ENCODE assay signal across 13 cellular contexts in the genomic region with DNA sequence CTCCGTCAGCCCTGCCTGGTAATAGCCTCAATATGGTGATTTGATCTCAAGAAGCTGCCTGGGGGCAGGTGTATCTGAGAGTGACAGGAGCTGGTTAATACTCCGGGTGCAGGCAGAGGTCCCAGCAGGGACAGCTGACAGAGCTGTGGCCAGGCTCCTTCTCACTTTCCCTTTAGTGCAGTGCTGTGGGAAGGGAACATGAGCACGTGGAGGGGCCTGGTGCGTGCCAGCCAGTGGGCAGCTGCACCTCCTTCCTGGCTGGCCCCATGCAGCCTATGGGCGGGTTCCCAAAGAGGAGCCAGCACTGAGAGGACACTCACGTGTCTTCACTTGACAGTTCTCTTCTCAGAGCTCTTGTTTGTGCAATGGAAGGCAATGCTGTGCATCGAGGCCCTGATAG. TPM values are rescaled to one million over a fixed set of nuclear protein-coding genes. Genes with fewer than 3 reads are reported as not detected.
A peak's percentile ranks its signal among the peaks of the same experiment; 100 is the strongest.
DNase-seq lines count a peak whose midpoint lies in the region; ATAC-seq and TF ChIP-seq lines count a peak whose summit lies in the region.
"Had no signal": no experiment of that assay in that cellular context is flagged by ENCODE, and none has a peak within 500 bp of the region (broad histone marks: within the 10 kb centered on the region; RNA-seq: fewer than 3 reads in every experiment).

No MANE protein-coding gene starts in this region.

- H3K4me3 Mint-ChIP-seq in nephron progenitor cell (no peak overlapping the region), GM23338 (no peak overlapping the region)
- no peak overlapping the region for H3K4me3 Mint-ChIP-seq in activated T-cell treated with anti-CD3 and anti-CD28 coated beads, Interleukin-2, amount 50 U/mL, for 24 hours

- H3K79me2 ChIP-seq in SK-N-SH (ENCODE audit: insufficient read depth) (no peaks in the 10 kb centered on the region; the same call in 1 of the 2 replicates), GM23338 (replicated peaks; ENCODE audit: insufficient read depth) (peaks cover 19% of the 10 kb centered on the region)

- H4K20me1 ChIP-seq in SK-N-SH (ENCODE audit: insufficient read depth) (no peaks in the 10 kb centered on the region), GM23338 (replicated peaks; ENCODE audit: insufficient read depth) (no peaks in the 10 kb centered on the region; the same call in 1 of the 2 replicates)

- H3K27me3 ChIP-seq in SK-N-SH (ENCODE audit: insufficient read depth) (no peaks in the 10 kb centered on the region), GM23338 (ENCODE audit: insufficient read depth) (no peaks in the 10 kb centered on the region)

- no peak for TF ChIP-seq CTCF in SK-N-SH (IDR thresholded peaks at IDR 0.05)
- no peak for TF ChIP-seq CTCF in nephron progenitor cell (IDR thresholded peaks at IDR 0.05)
- TF ChIP-seq CTCF in GM23338 (conservative IDR thresholded peaks at IDR 0.05; ENCODE audit: low read depth in 2 of 2) = no peak
- no peak for TF ChIP-seq CTCF in coronary artery (IDR thresholded peaks at IDR 0.05)

- intact Hi-C loops in head of caudate nucleus (cut with DNase I) = no loop called here

- no peak overlapping the region for H2AFZ ChIP-seq in SK-N-SH (ENCODE audit: low read depth)
- H2AFZ ChIP-seq in GM23338 = no peak overlapping the region

- no peaks in the 10 kb centered on the region for H3K9me2 ChIP-seq in SK-N-SH
- no peaks in the 10 kb centered on the region for H3K9me2 ChIP-seq in GM23338 (ENCODE audit: insufficient read depth)

- H3F3A ChIP-seq in SK-N-SH (replicated peaks; ENCODE audit: insufficient read depth) (no peaks in the 10 kb centered on the region), GM23338 (replicated peaks; ENCODE audit: low read depth) (no peaks in the 10 kb centered on the region)

- no peak for TF ChIP-seq RAD21 in SK-N-SH (IDR thresholded peaks at IDR 0.05; ENCODE audit: low read length)

- peaks cover 69% of the 10 kb centered on the region for H3K4me1 Mint-ChIP-seq in nephron progenitor cell
- peaks cover 18% of the 10 kb centered on the region for H3K4me1 Mint-ChIP-seq in GM23338
- peaks cover 29% of the 10 kb centered on the region for H3K4me1 Mint-ChIP-seq in activated T-cell treated with anti-CD3 and anti-CD28 coated beads, Interleukin-2, amount 50 U/mL, for 24 hours (ENCODE audit: low read depth)

- H3K27me3 Mint-ChIP-seq in nephron progenitor cell (ENCODE audit: low read depth, poor library complexity) (peaks cover 3% of the 10 kb centered on the region), GM23338 (ENCODE audit: insufficient read depth, low read depth, poor library complexity) (peaks cover 3% of the 10 kb centered on the region)
- H3K27me3 Mint-ChIP-seq in activated T-cell treated with anti-CD3 and anti-CD28 coated beads, Interleukin-2, amount 50 U/mL, for 24 hours = no peaks in the 10 kb centered on the region
- H3K27me3 Mint-ChIP-seq: naive B cell had no signal

- no peaks in the 10 kb centered on the region for H3K36me3 ChIP-seq in SK-N-SH (replicated peaks in 1 of 2; ENCODE audit: control insufficient read depth in 1 of 2, insufficient read depth in 2 of 2, low read length in 1 of 2)
- H3K36me3 ChIP-seq in GM23338 (ENCODE audit: insufficient read depth) = no peaks in the 10 kb centered on the region

- no peak overlapping the region for H3K9ac ChIP-seq in SK-N-SH

- POLR2A ChIA-PET in SK-N-SH (lab: Yijun Ruan, JAX) = interaction anchor here (1.1 kb wide), 1 partner anchor 19 kb away, joined by 5 read pairs; no protein-coding TSS in a partner anchor

- no peak; the same call in 2 of the 3 replicates for ATAC-seq in SK-N-SH treated with all-trans-retinoic acid at 6 μM for 48 hours
- ATAC-seq in GM23338 = no peak

- H3K4me3 ChIP-seq in SK-N-SH (ENCODE audit: low read depth in 2 of 2, low read length in 1 of 2) (no peak overlapping the region), GM23338 (no peak overlapping the region), coronary artery (no peak overlapping the region)

- H3K36me3 Mint-ChIP-seq in nephron progenitor cell (ENCODE audit: low read depth) (peaks cover 6% of the 10 kb centered on the region), GM23338 (ENCODE audit: low read depth) (no peaks in the 10 kb centered on the region)
- H3K36me3 Mint-ChIP-seq in activated T-cell treated with anti-CD3 and anti-CD28 coated beads, Interleukin-2, amount 50 U/mL, for 24 hours (ENCODE audit: low read depth) = no peaks in the 10 kb centered on the region
- H3K36me3 Mint-ChIP-seq: naive B cell had no signal

- no peak; a peak in 1 of 4 replicates for TF ChIP-seq EP300 in SK-N-SH (IDR thresholded peaks at IDR 0.05; ENCODE audit: borderline replicate concordance in 1 of 2, low read depth in 1 of 2, low read length in 1 of 2)

- no peak overlapping the region for H3K27ac ChIP-seq in SK-N-SH (ENCODE audit: low read depth in 2 of 2, low read length in 1 of 2)
- no peak overlapping the region for H3K27ac ChIP-seq in GM23338 (ENCODE audit: low read depth)
- no peak overlapping the region for H3K27ac ChIP-seq in coronary artery

- H3K9me3 Mint-ChIP-seq in nephron progenitor cell (no peaks in the 10 kb centered on the region), GM23338 (no peaks in the 10 kb centered on the region)
- no peaks in the 10 kb centered on the region for H3K9me3 Mint-ChIP-seq in activated T-cell treated with anti-CD3 and anti-CD28 coated beads, Interleukin-2, amount 50 U/mL, for 24 hours
- H3K9me3 Mint-ChIP-seq: naive B cell had no signal

- DNase-seq in SK-N-SH (peak; percentile 66), head of caudate nucleus (peak in 41 of 42 donors; percentile 36 to 83 (median 59)), nephron progenitor cell (no peak), SIG-M5 (lab: John Stamatoyannopoulos, UW) (no peak), GM23338 (ENCODE audit: low spot score) (no peak), coronary artery (ENCODE audit: low spot score) (no peak)
- DNase-seq in activated T-cell treated with anti-CD3 and anti-CD28 coated beads, Interleukin-2, amount 50 U/mL, for 24 hours = no peak
- DNase-seq: effector CD4-positive, alpha-beta T cell; naive B cell; NCI-H69; stimulated activated CD4-positive, alpha-beta T cell treated with anti-CD3 and anti-CD28 coated beads, Interleukin-15, amount 100 ng/mL, for 24 hours; T-helper 1 cell had no signal

- H3K27ac Mint-ChIP-seq in nephron progenitor cell = peak overlapping the region; percentile 53
- no peak overlapping the region for H3K27ac Mint-ChIP-seq in GM23338
- no peak overlapping the region for H3K27ac Mint-ChIP-seq in activated T-cell treated with anti-CD3 and anti-CD28 coated beads, Interleukin-2, amount 50 U/mL, for 24 hours

- no peaks in the 10 kb centered on the region for H3K9me3 ChIP-seq in SK-N-SH

- H3K4me2 ChIP-seq in SK-N-SH = no peak overlapping the region
- no peak overlapping the region for H3K4me2 ChIP-seq in GM23338

- peaks cover 0 to 15% of the 10 kb centered on the region in 2 experiments; a peak in 1 of 4 replicates for H3K4me1 ChIP-seq in SK-N-SH (ENCODE audit: control insufficient read depth in 1 of 2, insufficient read depth in 2 of 2, low read depth in 1 of 2, low read length in 1 of 2)
- H3K4me1 ChIP-seq in GM23338 (ENCODE audit: insufficient read depth) = no peaks in the 10 kb centered on the region

- CTCF ChIA-PET in SK-N-SH (lab: Yijun Ruan, JAX) = interaction anchor here (0.5 to 2.8 kb wide), 6 partner anchors 9 to 216 kb away, joined by 3 to 12 read pairs (median 4); a partner anchor contains a TSS

- WGBS in SK-N-SH (ENCODE audit: low lambda C conversion rate) = 85% methylated on average over 5 of the region's 7 CpGs

TF ChIP-seq in SK-N-SH, 30 proteins besides CTCF, POLR2A, EP300 and RAD21:
- TF ChIP-seq, protein P1, sequence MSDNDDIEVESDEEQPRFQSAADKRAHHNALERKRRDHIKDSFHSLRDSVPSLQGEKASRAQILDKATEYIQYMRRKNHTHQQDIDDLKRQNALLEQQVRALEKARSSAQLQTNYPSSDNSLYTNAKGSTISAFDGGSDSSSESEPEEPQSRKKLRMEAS (IDR thresholded peaks at IDR 0.05; ENCODE audit: low read depth) = no peak
- TF ChIP-seq MXI1 (IDR thresholded peaks at IDR 0.05; ENCODE audit: low read depth, low read length) = peak; percentile 83; the same call in 1 of the 2 replicates

TF ChIP-seq in SK-N-SH treated with all-trans-retinoic acid at 6 μM for 48 hours, 23 proteins besides CTCF, POLR2A, EP300 and RAD21 (continues in another document):
- no peak for TF ChIP-seq RARB (CRISPR knock-in tag; IDR thresholded peaks at IDR 0.05)

TF ChIP-seq in GM23338, 12 proteins besides CTCF, POLR2A, EP300 and RAD21:
- TF ChIP-seq ZNF114 (CRISPR knock-in tag; IDR thresholded peaks at IDR 0.05) = no peak
- TF ChIP-seq EZH2 (IDR thresholded peaks at IDR 0.05; ENCODE audit: low read depth, unreplicated experiment) = no peak
- no peak for TF ChIP-seq POLR2AphosphoS5 (IDR thresholded peaks at IDR 0.05; ENCODE audit: low read depth)
- no peak for TF ChIP-seq STAT1 (IDR thresholded peaks at IDR 0.05; ENCODE audit: unreplicated experiment)
- TF ChIP-seq CREB1 (CRISPR knock-in tag; IDR thresholded peaks at IDR 0.05; ENCODE audit: low read depth) = no peak
- TF ChIP-seq EZH2phosphoT487 (IDR thresholded peaks at IDR 0.05; ENCODE audit: unreplicated experiment) = no peak

RNA-seq across cellular contexts. Expression of a gene that starts 9.1 kb away (rescaled TPM):
- polyA plus RNA-seq in SK-N-SH (2012; rRNA removed) = 5.5 TPM in 2 replicates
- polyA plus RNA-seq in SK-N-SH (2012; cell fraction: cytosol; rRNA removed) = 2.9 and 3.9 TPM in 2 replicates
- 5.9 and 6.8 TPM in 2 replicates for polyA plus RNA-seq in SK-N-SH (2012; cell fraction: nucleus; rRNA removed)
- total RNA-seq in GM23338 (2014; rRNA removed; shearing (Covaris generic)) = 6.7 and 12.9 TPM in 2 replicates
- 2.5 and 2.9 TPM in 2 replicates for polyA plus RNA-seq in GM23338 (2016; fragmentation: Nextera tagmentation; extraction: Ambion mirVana)

RNA-seq across cellular contexts. Expression of a gene that starts 30.0 kb away (rescaled TPM):
- polyA plus RNA-seq in SK-N-SH (2012; rRNA removed) = 17.7 and 21.9 TPM in 2 replicates
- polyA plus RNA-seq in SK-N-SH (2012; cell fraction: cytosol; rRNA removed) = 15.2 and 18.0 TPM in 2 replicates
- 10.8 and 21.8 TPM in 2 replicates for polyA plus RNA-seq in SK-N-SH (2012; cell fraction: nucleus; rRNA removed)
- 15.8 and 16.7 TPM in 2 replicates for total RNA-seq in GM23338 (2014; rRNA removed; shearing (Covaris generic))
- 10.5 and 11.8 TPM in 2 replicates for polyA plus RNA-seq in GM23338 (2016; fragmentation: Nextera tagmentation; extraction: Ambion mirVana)

RNA-seq across cellular contexts. Expression of a gene that starts 46.3 kb away (rescaled TPM):
- polyA plus RNA-seq in SK-N-SH (2012; rRNA removed) (9.3 and 14.7 TPM in 2 replicates), GM23338 (2016; fragmentation: Nextera tagmentation; extraction: Ambion mirVana) (5.3 and 7.7 TPM in 2 replicates)
- 5.6 and 7.1 TPM in 2 replicates for polyA plus RNA-seq in SK-N-SH (2012; cell fraction: cytosol; rRNA removed)
- 15.2 and 18.5 TPM in 2 replicates for polyA plus RNA-seq in SK-N-SH (2012; cell fraction: nucleus; rRNA removed)
- total RNA-seq in GM23338 (2014; rRNA removed; shearing (Covaris generic)) = 22.8 and 25.7 TPM in 2 replicates

Comparison
In these comparisons a context has a peak if more than half of its experiments do, and no peak if none do; other contexts are left out.
1. DNase-seq: peak in SK-N-SH (single experiment) and head of caudate nucleus (41 of 42); none in nephron progenitor cell (single experiment), SIG-M5 (single experiment), GM23338 (single experiment), coronary artery (single experiment) and activated T-cell treated with anti-CD3 and anti-CD28 coated beads, Interleukin-2, amount 50 U/mL, for 24 hours (single experiment).